ENCODE assay signal across 8 cellular contexts in genomic region chr18:13465476-13465875, GRCh38.
DNase-seq lines count a peak whose midpoint lies in the region; ATAC-seq and TF ChIP-seq lines count a peak whose summit lies in the region.

No MANE protein-coding gene starts in this region.

- H3K4me1 ChIP-seq in CD8-positive, alpha-beta T cell (ENCODE audit: insufficient read depth, low read length): peaks cover 44% of the 10 kb centered on the region
- H3K4me1 ChIP-seq in mononuclear cell (ENCODE audit: insufficient read depth, low read length): peaks cover 58% of the 10 kb centered on the region
- no peaks in the 10 kb centered on the region for H3K4me1 ChIP-seq in mesendoderm (ENCODE audit: control insufficient read depth, low read depth, low read length)

- DNase-seq in CD8-positive, alpha-beta T cell: no peak
- no peak for DNase-seq in activated naive CD8-positive, alpha-beta T cell treated with anti-CD3 and anti-CD28 coated beads for 36 hours
- DNase-seq in mesendoderm: no peak
- no peak for DNase-seq in left colon

- CTCF ChIA-PET in CD8-positive, alpha-beta T cell (lab: Charles Lee): no interaction called here

- H3K9me3 Mint-ChIP-seq in CD8-positive, alpha-beta T cell: peaks cover 13% of the 10 kb centered on the region
- peaks cover 27% of the 10 kb centered on the region for H3K9me3 Mint-ChIP-seq in activated naive CD8-positive, alpha-beta T cell treated with anti-CD3 and anti-CD28 coated beads for 36 hours

- H2BK15ac ChIP-seq in mesendoderm (replicated peaks; ENCODE audit: low read depth): no peak overlapping the region

- no peak overlapping the region for H3K4ac ChIP-seq in mesendoderm (ENCODE audit: low read depth, low read length)

- H2BK5ac ChIP-seq in mesendoderm (ENCODE audit: low read length): no peak overlapping the region

- H3K4me2 ChIP-seq in mesendoderm (ENCODE audit: low read length): no peak overlapping the region

- H3K23ac ChIP-seq in mesendoderm (ENCODE audit: low read length): no peak overlapping the region

- no peak overlapping the region for H2AK5ac ChIP-seq in mesendoderm (ENCODE audit: low read length)

- no peak overlapping the region for H4K5ac ChIP-seq in mesendoderm (ENCODE audit: low read length)

- TF ChIP-seq CTCF in CD8-positive, alpha-beta T cell (IDR thresholded peaks at IDR 0.05): no peak

- peaks cover 29% of the 10 kb centered on the region for H3K36me3 Mint-ChIP-seq in CD8-positive, alpha-beta T cell
- H3K36me3 Mint-ChIP-seq in activated naive CD8-positive, alpha-beta T cell treated with anti-CD3 and anti-CD28 coated beads for 36 hours: peaks cover 49% of the 10 kb centered on the region

- H3K9me3 ChIP-seq in CD8-positive, alpha-beta T cell (ENCODE audit: low read length): no peaks in the 10 kb centered on the region
- no peaks in the 10 kb centered on the region for H3K9me3 ChIP-seq in mononuclear cell (ENCODE audit: low read depth, low read length)

- no peaks in the 10 kb centered on the region for H3K79me2 ChIP-seq in mesendoderm (ENCODE audit: control insufficient read depth, insufficient read depth, low read length)

- no peak overlapping the region for H3K18ac ChIP-seq in mesendoderm (ENCODE audit: low read length)

- intact Hi-C loops in CD8-positive, alpha-beta T cell (cut with DNase I, micrococcal nuclease): loop anchor here in 1 of 2 experiments (2.0 to 10.0 kb wide), 4 partner anchors 27 to 259 kb away; partner anchors contain the start of genes FAM210A and RNMT
- intact Hi-C loops in left colon (cut with DNase I, micrococcal nuclease): no loop called here

- H3K79me1 ChIP-seq in mesendoderm (ENCODE audit: low read length): no peaks in the 10 kb centered on the region

- H3K4me3 Mint-ChIP-seq in CD8-positive, alpha-beta T cell: peak overlapping the region; percentile 91
- H3K4me3 Mint-ChIP-seq in activated naive CD8-positive, alpha-beta T cell treated with anti-CD3 and anti-CD28 coated beads for 36 hours: peak overlapping the region; percentile 90

- WGBS in mesendoderm (ENCODE audit: extremely low coverage, insufficient coverage, low lambda C conversion rate): no CpG with 5 or more reads among the region's 5 CpGs

- no peak overlapping the region for H4K8ac ChIP-seq in mesendoderm (ENCODE audit: low read depth, low read length)

- H3K36me3 ChIP-seq in CD8-positive, alpha-beta T cell (ENCODE audit: insufficient read depth, low read length): no peaks in the 10 kb centered on the region
- H3K36me3 ChIP-seq in mesendoderm (ENCODE audit: control insufficient read depth, insufficient read depth, low read length): no peaks in the 10 kb centered on the region

- H3K27ac Mint-ChIP-seq in CD8-positive, alpha-beta T cell: peak overlapping the region; percentile 97
- H3K27ac Mint-ChIP-seq in activated naive CD8-positive, alpha-beta T cell treated with anti-CD3 and anti-CD28 coated beads for 36 hours: peak overlapping the region; percentile 97

- H3K4me3 ChIP-seq in CD8-positive, alpha-beta T cell (ENCODE audit: low read depth, low read length): peak overlapping the region; percentile 73
- peak overlapping the region; percentile 57 for H3K4me3 ChIP-seq in mononuclear cell (ENCODE audit: low read length)
- H3K4me3 ChIP-seq in mesendoderm (ENCODE audit: low read length): no peak overlapping the region

- H3K4me1 Mint-ChIP-seq in CD8-positive, alpha-beta T cell (ENCODE audit: low read depth): peaks cover 74% of the 10 kb centered on the region
- peaks cover 54% of the 10 kb centered on the region for H3K4me1 Mint-ChIP-seq in activated naive CD8-positive, alpha-beta T cell treated with anti-CD3 and anti-CD28 coated beads for 36 hours

- peak overlapping the region; percentile 66 for H3K27ac ChIP-seq in CD8-positive, alpha-beta T cell (ENCODE audit: low read depth, low read length)
- no peak overlapping the region for H3K27ac ChIP-seq in mesendoderm (ENCODE audit: low read depth, low read length)

- no peak for ATAC-seq in CD8-positive, alpha-beta T cell
- ATAC-seq in HG02884 (IDR thresholded peaks at IDR 0.05; ENCODE audit: unreplicated experiment) (peak; percentile 10), HG03196 (IDR thresholded peaks at IDR 0.05; ENCODE audit: unreplicated experiment) (no peak), left colon (no peak), HG02938 (IDR thresholded peaks at IDR 0.05; ENCODE audit: unreplicated experiment) (no peak)

- no peaks in the 10 kb centered on the region for H3K27me3 ChIP-seq in CD8-positive, alpha-beta T cell (ENCODE audit: insufficient read depth, low read length)
- H3K27me3 ChIP-seq in mononuclear cell (ENCODE audit: insufficient read depth, low read length): no peaks in the 10 kb centered on the region
- H3K27me3 ChIP-seq in mesendoderm (ENCODE audit: insufficient read depth, low read length, poor library complexity): no peaks in the 10 kb centered on the region

- no peak overlapping the region for H3K9ac ChIP-seq in mesendoderm (ENCODE audit: low read length)

- H3K27me3 Mint-ChIP-seq in CD8-positive, alpha-beta T cell (ENCODE audit: low read depth): no peaks in the 10 kb centered on the region
- no peaks in the 10 kb centered on the region for H3K27me3 Mint-ChIP-seq in activated naive CD8-positive, alpha-beta T cell treated with anti-CD3 and anti-CD28 coated beads for 36 hours

- H3K56ac ChIP-seq in mesendoderm (ENCODE audit: low read length): no peak overlapping the region

- H2BK120ac ChIP-seq in mesendoderm (ENCODE audit: low read depth, low read length): no peak overlapping the region

- POLR2A ChIA-PET in CD8-positive, alpha-beta T cell (lab: Charles Lee): no interaction called here
